13 cellular contexts compared by ENCODE assay signal in genomic region chr5:1752881-1753280, GRCh38. TPM values are rescaled to one million over a fixed set of nuclear protein-coding genes. Genes with fewer than 3 reads are reported as not detected.
DNase-seq lines count a peak whose midpoint lies in the region; ATAC-seq and TF ChIP-seq lines count a peak whose summit lies in the region.
"Had no signal": no experiment of that assay in that cellular context is flagged by ENCODE, and none has a peak within 500 bp of the region (broad histone marks: within the 10 kb centered on the region; RNA-seq: fewer than 3 reads in every experiment).

No MANE protein-coding gene starts in this region.

- no peak overlapping the region for H3K4me2 ChIP-seq in osteoblast (ENCODE audit: insufficient read depth, low read length)

- ATAC-seq in Right ventricle myocardium inferior (no peak), GM21576 (IDR thresholded peaks at IDR 0.05; ENCODE audit: unreplicated experiment) (no peak), HG03039 (IDR thresholded peaks at IDR 0.05; ENCODE audit: unreplicated experiment) (no peak)
- ATAC-seq: Panc1 had no signal

- no peaks in the 10 kb centered on the region for H3K79me2 ChIP-seq in osteoblast (ENCODE audit: insufficient read depth, low read length)

- H3K36me3 ChIP-seq in osteoblast (ENCODE audit: insufficient read depth, low read length) = no peaks in the 10 kb centered on the region

- no peak for TF ChIP-seq CTCF in osteoblast (IDR thresholded peaks at IDR 0.05; ENCODE audit: extremely low read depth, low read depth, low read length)

- no peak overlapping the region for H2AFZ ChIP-seq in osteoblast (ENCODE audit: low read length)

- H4K20me1 ChIP-seq in osteoblast (ENCODE audit: insufficient read depth, low read length) = no peaks in the 10 kb centered on the region

- DNase-seq in cardiac septum (ENCODE audit: low spot score) (peak; percentile 50), Right ventricle myocardium inferior (ENCODE audit: missing footprints) (no peak), ecto neural progenitor cell (ENCODE audit: low spot score) (peak; percentile 21), osteoblast (ENCODE audit: insufficient read length, low spot score, missing footprints) (peak; percentile 54), DMS53 treated with DMSO at 0.1 percent for 48 hours (lab: John Stamatoyannopoulos, UW; ENCODE audit: unreplicated experiment) (no peak)
- DNase-seq: CD8-positive, alpha-beta memory T cell; IMR-90; NCI-H187 treated with DMSO at 0.1 percent for 48 hours; NCI-H446 treated with DMSO at 0.1 percent for 48 hours; SHP77 had no signal

- intact Hi-C loops in cardiac septum (cut with DNase I) = no loop called here
- intact Hi-C loops in Right ventricle myocardium inferior (cut with DNase I) = no loop called here

- H3K9me3 ChIP-seq in osteoblast (ENCODE audit: low read depth, low read length) = no peaks in the 10 kb centered on the region

- H3K4me1 ChIP-seq in osteoblast (ENCODE audit: insufficient read depth, low read length) = no peaks in the 10 kb centered on the region

- peaks cover 4% of the 10 kb centered on the region for H3K27me3 ChIP-seq in osteoblast (ENCODE audit: insufficient read depth, low read length)

- no peak overlapping the region for H3K27ac ChIP-seq in osteoblast (ENCODE audit: low read depth, low read length)

- H3K4me3 ChIP-seq in osteoblast (ENCODE audit: insufficient read depth, low read length) = no peak overlapping the region

RNA-seq across cellular contexts. Expression of gene MRPL36, which starts 46.8 kb away (rescaled TPM):
- 43.2 TPM for total RNA-seq in cardiac septum
- 62.3 TPM for total RNA-seq in Right ventricle myocardium inferior
- total RNA-seq in osteoblast = 35.1 and 35.7 TPM in 2 replicates

RNA-seq across cellular contexts. Expression of gene NDUFS6, which starts 48.3 kb away (rescaled TPM):
- 78.6 TPM for total RNA-seq in cardiac septum
- total RNA-seq in Right ventricle myocardium inferior = 134 TPM
- total RNA-seq in osteoblast = 19.2 and 23.9 TPM in 2 replicates

Comparison
In these comparisons a context has a peak if more than half of its experiments do, and no peak if none do; other contexts are left out.
1. DNase-seq: peak in cardiac septum (single experiment), ecto neural progenitor cell (single experiment) and osteoblast (single experiment); none in Right ventricle myocardium inferior (single experiment) and DMS53 treated with DMSO at 0.1 percent for 48 hours (single experiment).